ENCODE assay signal across 9 cellular contexts in genomic region chr11:116276051-116277044, GRCh38.
A peak's percentile ranks its signal among the peaks of the same experiment; 100 is the strongest.
DNase-seq lines count a peak whose midpoint lies in the region; ATAC-seq, FAIRE-seq and TF ChIP-seq lines count a peak whose summit lies in the region.
"Had no signal": no experiment of that assay in that cellular context is flagged by ENCODE, and none has a peak within 500 bp of the region (broad histone marks: within the 10 kb centered on the region; RNA-seq: fewer than 3 reads in every experiment).

No MANE protein-coding gene starts in this region.

- no peak overlapping the region for H4K91ac ChIP-seq in H1 (replicated peaks; ENCODE audit: insufficient read length, low read length)
- H4K91ac ChIP-seq in mesenchymal stem cell (ENCODE audit: low read length), result no peak overlapping the region

- H3K14ac ChIP-seq in H1 (ENCODE audit: insufficient read length) (no peak overlapping the region), mesenchymal stem cell (ENCODE audit: low read length in 2 of 2) (no peak overlapping the region)

- no peaks in the 10 kb centered on the region for H3K36me3 Mint-ChIP-seq in activated CD8-positive, alpha-beta T cell treated with anti-CD3 and anti-CD28 coated beads, Interleukin-2, amount 10 ng/mL, durations not matched to agents 7 days and 5 days (ENCODE audit: low read depth)

- DNase-seq in NCI-H524 (lab: John Stamatoyannopoulos, UW) (peak; percentile 60 to 76), NCI-H524 treated with DMSO at 0.1 percent for 48 hours (lab: John Stamatoyannopoulos, UW) (no peak), NCI-H526 (lab: John Stamatoyannopoulos, UW) (peak; percentile 84 to 98), H1 (ENCODE audit: low read depth in 1 of 2, low spot score in 2 of 2) (peak; percentile 86 to 99), mesenchymal stem cell (peak; percentile 34)
- DNase-seq in activated CD8-positive, alpha-beta T cell treated with anti-CD3 and anti-CD28 coated beads, Interleukin-2, amount 10 ng/mL, durations not matched to agents 7 days and 5 days, result peak; percentile 80
- DNase-seq in stimulated activated CD8-positive, alpha-beta memory T cell treated with anti-CD3 and anti-CD28 coated beads, Interleukin-2, amount 100 ng/mL, for 1 hour (ENCODE audit: low read depth in 2 of 2), result peak; percentile 27 to 51

- POLR2A ChIA-PET in activated CD8-positive, alpha-beta T cell treated with anti-CD3 and anti-CD28 coated beads, Interleukin-2, amount 10 ng/mL, durations not matched to agents 7 days and 5 days (lab: Charles Lee), result no interaction called here
- POLR2A ChIA-PET in H1 (lab: Charles Lee; ENCODE audit: partially characterized antibody), result interaction anchor here (1.2 kb wide), 1 partner anchor 102 kb away, joined by 3 read pairs; no protein-coding TSS in a partner anchor

- no peaks in the 10 kb centered on the region; a peak in 1 of 7 replicates for H3K27me3 ChIP-seq in H1 (replicated peaks in 1 of 4; ENCODE audit: control insufficient read depth in 3 of 4, extremely low read depth in 1 of 4, insufficient read depth in 3 of 4, low read length in 3 of 4)
- peaks cover 23 to 61% of the 10 kb centered on the region in 2 experiments for H3K27me3 ChIP-seq in mesenchymal stem cell (ENCODE audit: control insufficient read depth in 1 of 2, insufficient read depth in 1 of 2, low read length in 2 of 2)

- peak overlapping the region; percentile 47 for H4K5ac ChIP-seq in H1 (ENCODE audit: insufficient read length, low read depth, low read length)

- H3K79me2 ChIP-seq in H1 (ENCODE audit: control insufficient read depth in 1 of 2, insufficient read depth in 2 of 2, low read length in 2 of 2), result no peaks in the 10 kb centered on the region

- TF ChIP-seq POLR2A in H1 (IDR thresholded peaks at IDR 0.05; ENCODE audit: control extremely low read depth in 1 of 2, low read depth in 2 of 2, low read length in 2 of 2), result no peak

- H3K27ac ChIP-seq in H1 (ENCODE audit: low read depth, low read length) (peak overlapping the region; percentile 46; the same call in 1 of the 2 replicates), mesenchymal stem cell (ENCODE audit: low read length, poor library complexity, severe bottlenecking) (no peak overlapping the region)

- H3K23ac ChIP-seq in H1 (ENCODE audit: insufficient read length), result no peak overlapping the region
- H3K23ac ChIP-seq in mesenchymal stem cell (ENCODE audit: low read length in 2 of 2), result no peak overlapping the region

- H3K18ac ChIP-seq in H1 (ENCODE audit: extremely low read depth, low read length) (peak overlapping the region; percentile 87), mesenchymal stem cell (ENCODE audit: low read depth in 1 of 2, low read length in 2 of 2) (no peak overlapping the region)

- peaks cover 0 to 3% of the 10 kb centered on the region in 2 experiments for H4K20me1 ChIP-seq in H1 (replicated peaks in 1 of 2; ENCODE audit: control insufficient read depth in 1 of 2, insufficient read depth in 2 of 2, low read length in 2 of 2)

- peak overlapping the region; percentile 83; the same call in 1 of the 2 replicates for H4K8ac ChIP-seq in H1 (ENCODE audit: extremely low read depth, insufficient read depth, low read length)
- H4K8ac ChIP-seq in mesenchymal stem cell (ENCODE audit: low read length), result no peak overlapping the region

- H3K27me3 Mint-ChIP-seq in activated CD8-positive, alpha-beta T cell treated with anti-CD3 and anti-CD28 coated beads, Interleukin-2, amount 10 ng/mL, durations not matched to agents 7 days and 5 days (ENCODE audit: low read depth), result no peaks in the 10 kb centered on the region

- H2AK5ac ChIP-seq in H1 (ENCODE audit: low read depth, low read length) (no peak overlapping the region), mesenchymal stem cell (ENCODE audit: low read length, severe bottlenecking) (no peak overlapping the region)

- H2BK5ac ChIP-seq in H1 (ENCODE audit: low read depth, low read length) (no peak overlapping the region), mesenchymal stem cell (ENCODE audit: low read depth, low read length, poor library complexity, severe bottlenecking) (no peak overlapping the region)

- H3K36me3 ChIP-seq in H1 (ENCODE audit: control insufficient read depth in 2 of 4, insufficient read depth in 4 of 4, low read length in 3 of 4) (no peaks in the 10 kb centered on the region), mesenchymal stem cell (ENCODE audit: control insufficient read depth in 1 of 2, insufficient read depth in 2 of 2, low read depth in 1 of 2, low read length in 2 of 2) (no peaks in the 10 kb centered on the region)

- peak; percentile 85 to 90 for TF ChIP-seq RAD21 in H1 (IDR thresholded peaks at IDR 0.05 in 1 of 2, conservative IDR thresholded peaks at IDR 0.05 in 1 of 2; ENCODE audit: low read depth in 2 of 2, low read length in 2 of 2)

- H3K4me2 ChIP-seq in H1 (ENCODE audit: insufficient read depth in 1 of 2, low read depth in 2 of 2, low read length in 2 of 2) (peak overlapping the region in 1 of 2 experiments; percentile 77; a peak in 3 of 4 replicates), mesenchymal stem cell (ENCODE audit: low read length, poor library complexity, severe bottlenecking) (peak overlapping the region; percentile 40)

- no peak overlapping the region for H3K4me3 Mint-ChIP-seq in activated CD8-positive, alpha-beta T cell treated with anti-CD3 and anti-CD28 coated beads, Interleukin-2, amount 10 ng/mL, durations not matched to agents 7 days and 5 days

- 42% methylated on average over 27 of the region's 40 CpGs; no CpG with 5 or more reads in 1 of the 2 experiments for WGBS in H1 (ENCODE audit: extremely low coverage in 1 of 2, insufficient coverage in 1 of 2, insufficient read length in 1 of 2, insufficient replicate concordance in 2 of 2, low coverage in 1 of 2, low lambda C conversion rate in 2 of 2, missing lambda C conversion rate in 1 of 2), 2 experiments
- WGBS in mesenchymal stem cell, result 32% methylated on average over 36 of the region's 40 CpGs

- no peak overlapping the region for H3K56ac ChIP-seq in H1 (replicated peaks; ENCODE audit: insufficient read length, low read depth, low read length)

- H3K9me3 Mint-ChIP-seq in activated CD8-positive, alpha-beta T cell treated with anti-CD3 and anti-CD28 coated beads, Interleukin-2, amount 10 ng/mL, durations not matched to agents 7 days and 5 days (ENCODE audit: insufficient read depth), result no peaks in the 10 kb centered on the region

- CTCF ChIA-PET in activated CD8-positive, alpha-beta T cell treated with anti-CD3 and anti-CD28 coated beads, Interleukin-2, amount 10 ng/mL, durations not matched to agents 7 days and 5 days (lab: Charles Lee), result no interaction called here
- CTCF ChIA-PET in H1 (lab: Charles Lee; ENCODE audit: partially characterized antibody), result interaction anchor here (0.6 to 3.2 kb wide), 22 partner anchors 9 to 288 kb away, joined by 3 to 15 read pairs (median 3); no protein-coding TSS in a partner anchor

- H3K4me1 ChIP-seq in H1 (replicated peaks in 1 of 4; ENCODE audit: control insufficient read depth in 3 of 4, insufficient read depth in 4 of 4, low read length in 3 of 4), result no peaks in the 10 kb centered on the region; a peak in 1 of 7 replicates
- H3K4me1 ChIP-seq in mesenchymal stem cell (ENCODE audit: control insufficient read depth, insufficient read depth, low read depth, low read length), result peaks cover 3% of the 10 kb centered on the region

- H3K9ac ChIP-seq in H1 (replicated peaks in 1 of 4; ENCODE audit: extremely low read depth in 1 of 4, low read depth in 3 of 4, low read length in 3 of 4) (peak overlapping the region in 2 of 4 experiments; percentile 35 to 52; a peak in 3 of 7 replicates), mesenchymal stem cell (ENCODE audit: low read length) (no peak overlapping the region)

- H2BK120ac ChIP-seq in H1 (replicated peaks; ENCODE audit: low read depth, low read length) (no peak overlapping the region), mesenchymal stem cell (ENCODE audit: low read depth, low read length) (no peak overlapping the region)

- H2BK15ac ChIP-seq in H1 (ENCODE audit: low read length), result no peak overlapping the region
- H2BK15ac ChIP-seq in mesenchymal stem cell (ENCODE audit: low read depth, poor library complexity, severe bottlenecking), result no peak overlapping the region

- no peak overlapping the region for H2BK12ac ChIP-seq in H1 (ENCODE audit: low read depth, low read length)
- H2BK12ac ChIP-seq in mesenchymal stem cell (ENCODE audit: low read length in 2 of 2), result no peak overlapping the region

- H3K79me1 ChIP-seq in H1 (ENCODE audit: low read depth, low read length) (no peaks in the 10 kb centered on the region), mesenchymal stem cell (replicated peaks; ENCODE audit: low read length, poor library complexity, severe bottlenecking) (no peaks in the 10 kb centered on the region)

- peak; percentile 79 to 97 (median 91) for TF ChIP-seq CTCF in H1 (IDR thresholded peaks at IDR 0.05; ENCODE audit: control extremely low read depth in 1 of 3, insufficient read depth in 1 of 3, low read depth in 1 of 3, low read length in 3 of 3)

- H2BK20ac ChIP-seq in H1 (ENCODE audit: low read length), result no peak overlapping the region

- no peaks in the 10 kb centered on the region for H3K9me3 ChIP-seq in H1 (ENCODE audit: insufficient read depth in 2 of 2, low read depth in 1 of 2, low read length in 1 of 2)
- no peaks in the 10 kb centered on the region for H3K9me3 ChIP-seq in mesenchymal stem cell (ENCODE audit: control insufficient read depth, low read length)

- H3K4ac ChIP-seq in H1 (replicated peaks; ENCODE audit: insufficient read length, low read depth, low read length), result no peak overlapping the region
- no peak overlapping the region for H3K4ac ChIP-seq in mesenchymal stem cell (ENCODE audit: low read depth in 1 of 2, low read length in 2 of 2)

- no peak for TF ChIP-seq EP300 in H1 (IDR thresholded peaks at IDR 0.05; ENCODE audit: borderline replicate concordance in 1 of 2, low read depth in 2 of 2, low read length in 2 of 2)

- FAIRE-seq in H1 (lab: Jason Lieb, UNC), result no peak
- FAIRE-seq: G401.6 had no signal

- H3K4me3 ChIP-seq in H1 (ENCODE audit: extremely low read depth in 1 of 4, insufficient read depth in 2 of 4, low read depth in 3 of 4, low read length in 4 of 4) (peak overlapping the region; percentile 21 to 84 (median 67); a peak in 7 of 8 replicates), mesenchymal stem cell (ENCODE audit: insufficient read depth in 1 of 2, low read depth in 1 of 2, low read length in 2 of 2) (no peak overlapping the region)

- peak; percentile 80 for ATAC-seq in HG03139 (IDR thresholded peaks at IDR 0.05; ENCODE audit: unreplicated experiment)
- peak; percentile 93 for ATAC-seq in activated CD8-positive, alpha-beta T cell treated with anti-CD3 and anti-CD28 coated beads, Interleukin-2, amount 10 ng/mL, durations not matched to agents 7 days and 5 days

- no peaks in the 10 kb centered on the region for H3K4me1 Mint-ChIP-seq in activated CD8-positive, alpha-beta T cell treated with anti-CD3 and anti-CD28 coated beads, Interleukin-2, amount 10 ng/mL, durations not matched to agents 7 days and 5 days (ENCODE audit: low read depth)

- no peaks in the 10 kb centered on the region; the same call in 1 of the 2 replicates for H3K23me2 ChIP-seq in H1 (ENCODE audit: low read depth, low read length)

- H3K27ac Mint-ChIP-seq in activated CD8-positive, alpha-beta T cell treated with anti-CD3 and anti-CD28 coated beads, Interleukin-2, amount 10 ng/mL, durations not matched to agents 7 days and 5 days, result no peak overlapping the region

- peak overlapping the region; percentile 70; the same call in 1 of the 2 replicates for H2AFZ ChIP-seq in H1 (ENCODE audit: low read length)
- no peak overlapping the region for H2AFZ ChIP-seq in mesenchymal stem cell (ENCODE audit: low read depth, low read length)

Comparison
In these comparisons a context has a peak if more than half of its experiments do, and no peak if none do; other contexts are left out.
1. H3K4me3 ChIP-seq: peak in H1 (4 of 4); none in mesenchymal stem cell (0 of 2).